28 cellular contexts compared by ENCODE assay signal in genomic region chrY:13368513-13368845, GRCh38.
"Had no signal": no experiment of that assay in that cellular context is flagged by ENCODE, and none has a peak within 500 bp of the region (broad histone marks: within the 10 kb centered on the region; RNA-seq: fewer than 3 reads in every experiment).

No MANE protein-coding gene starts in this region.

- DNase-seq: activated CD4-positive, alpha-beta T cell treated with anti-CD3 and anti-CD28 coated beads for 1 hour; activated CD4-positive, alpha-beta T cell treated with anti-CD3 and anti-CD28 coated beads for 4 hours; activated CD4-positive, alpha-beta T cell treated with anti-CD3 and anti-CD28 coated beads, Interleukin-2, amount 10 ng/mL, durations not matched to agents 7 days and 5 days; activated CD4-positive, alpha-beta T cell treated with anti-CD3 and anti-CD28 coated beads, Interleukin-2, amount 50 U/mL, for 4 hours; activated CD8-positive, alpha-beta memory T cell treated with anti-CD3 and anti-CD28 coated beads for 24 hours; activated CD8-positive, alpha-beta T cell treated with anti-CD3 and anti-CD28 coated beads for 36 hours; activated effector memory CD4-positive, alpha-beta T cell treated with Interleukin-2 at 50 U/mL for 16 hours; activated naive CD4-positive, alpha-beta T cell; activated naive CD4-positive, alpha-beta T cell treated with anti-CD3 and anti-CD28 coated beads, Interleukin-2, amount 10 ng/mL, durations not matched to agents 7 days and 5 days; activated naive CD8-positive, alpha-beta T cell treated with anti-CD3 and anti-CD28 coated beads, Interleukin-2, amount 10 ng/mL, durations not matched to agents 7 days and 5 days; activated T-cell treated with anti-CD3 and anti-CD28 coated beads, Interleukin-2, amount 50 U/mL, for 4 hours; anterior cingulate cortex; brain microvascular endothelial cell; dorsolateral prefrontal cortex; effector memory CD4-positive, alpha-beta T cell; endodermal cell; foreskin fibroblast; head of caudate nucleus; T-helper 1 cell had no signal

- H3K36me3 Mint-ChIP-seq: activated naive CD4-positive, alpha-beta T cell treated with anti-CD3 and anti-CD28 coated beads, Interleukin-2, amount 50 U/mL, for 72 hours had no signal

- H3K4me3 ChIP-seq: coronary artery, dorsolateral prefrontal cortex had no signal

- H3K27me3 Mint-ChIP-seq: activated CD4-positive, alpha-beta T cell treated with anti-CD3 and anti-CD28 coated beads, Interleukin-2, amount 10 ng/mL, durations not matched to agents 7 days and 5 days; activated CD8-positive, alpha-beta T cell treated with anti-CD3 and anti-CD28 coated beads for 36 hours; activated naive CD4-positive, alpha-beta T cell treated with anti-CD3 and anti-CD28 coated beads, Interleukin-2, amount 10 ng/mL, durations not matched to agents 7 days and 5 days; activated naive CD8-positive, alpha-beta T cell treated with anti-CD3 and anti-CD28 coated beads, Interleukin-2, amount 10 ng/mL, durations not matched to agents 7 days and 5 days; activated T-helper 17 cell treated with anti-CD3 and anti-CD28 coated beads, Interleukin-2, amount 50 U/mL, for 72 hours; central memory CD8-positive, alpha-beta T cell; dendritic cell treated with granulocyte-macrophage colony-stimulating factor and Interleukin-4, amounts not matched to agents 40 ng/mL and 50 ng/mL, for 4 days had no signal

- H3K27ac Mint-ChIP-seq: activated CD4-positive, alpha-beta T cell treated with anti-CD3 and anti-CD28 coated beads, Interleukin-2, amount 10 ng/mL, durations not matched to agents 7 days and 5 days; activated CD8-positive, alpha-beta T cell treated with anti-CD3 and anti-CD28 coated beads for 36 hours; activated naive CD4-positive, alpha-beta T cell treated with anti-CD3 and anti-CD28 coated beads, Interleukin-2, amount 10 ng/mL, durations not matched to agents 7 days and 5 days; activated naive CD4-positive, alpha-beta T cell treated with anti-CD3 and anti-CD28 coated beads, Interleukin-2, amount 50 U/mL, for 72 hours; activated naive CD8-positive, alpha-beta T cell treated with anti-CD3 and anti-CD28 coated beads, Interleukin-2, amount 10 ng/mL, durations not matched to agents 7 days and 5 days; activated T-helper 17 cell treated with anti-CD3 and anti-CD28 coated beads, Interleukin-2, amount 50 U/mL, for 72 hours; dendritic cell treated with granulocyte-macrophage colony-stimulating factor and Interleukin-4, amounts not matched to agents 40 ng/mL and 50 ng/mL, for 4 days; endodermal cell had no signal

- ATAC-seq: activated CD8-positive, alpha-beta T cell treated with anti-CD3 and anti-CD28 coated beads for 36 hours; activated naive CD4-positive, alpha-beta T cell treated with anti-CD3 and anti-CD28 coated beads, Interleukin-2, amount 50 U/mL, for 72 hours; activated T-cell treated with anti-CD3 and anti-CD28 coated beads, Interleukin-2, amount 50 U/mL, for 4 hours; esophagus mucosa had no signal

- H3K4me1 Mint-ChIP-seq: endodermal cell had no signal

- H3K4me3 Mint-ChIP-seq: activated CD4-positive, alpha-beta T cell treated with anti-CD3 and anti-CD28 coated beads, Interleukin-2, amount 10 ng/mL, durations not matched to agents 7 days and 5 days; activated CD8-positive, alpha-beta T cell treated with anti-CD3 and anti-CD28 coated beads for 36 hours; activated naive CD4-positive, alpha-beta T cell treated with anti-CD3 and anti-CD28 coated beads, Interleukin-2, amount 10 ng/mL, durations not matched to agents 7 days and 5 days; activated naive CD8-positive, alpha-beta T cell treated with anti-CD3 and anti-CD28 coated beads, Interleukin-2, amount 10 ng/mL, durations not matched to agents 7 days and 5 days; activated T-cell treated with anti-CD3 and anti-CD28 coated beads, Interleukin-2, amount 50 U/mL, for 4 hours; activated T-helper 17 cell treated with anti-CD3 and anti-CD28 coated beads, Interleukin-2, amount 50 U/mL, for 72 hours; central memory CD8-positive, alpha-beta T cell; dendritic cell treated with granulocyte-macrophage colony-stimulating factor and Interleukin-4, amounts not matched to agents 40 ng/mL and 50 ng/mL, for 4 days; endodermal cell had no signal

- H3K27ac ChIP-seq: brain microvascular endothelial cell, coronary artery, dorsolateral prefrontal cortex had no signal

- H3K9me3 Mint-ChIP-seq: activated CD4-positive, alpha-beta T cell treated with anti-CD3 and anti-CD28 coated beads, Interleukin-2, amount 10 ng/mL, durations not matched to agents 7 days and 5 days; activated CD8-positive, alpha-beta T cell treated with anti-CD3 and anti-CD28 coated beads for 36 hours; activated naive CD4-positive, alpha-beta T cell treated with anti-CD3 and anti-CD28 coated beads, Interleukin-2, amount 10 ng/mL, durations not matched to agents 7 days and 5 days; activated naive CD4-positive, alpha-beta T cell treated with anti-CD3 and anti-CD28 coated beads, Interleukin-2, amount 50 U/mL, for 72 hours; activated naive CD8-positive, alpha-beta T cell treated with anti-CD3 and anti-CD28 coated beads, Interleukin-2, amount 10 ng/mL, durations not matched to agents 7 days and 5 days; activated T-cell treated with anti-CD3 and anti-CD28 coated beads, Interleukin-2, amount 50 U/mL, for 4 hours; activated T-helper 17 cell treated with anti-CD3 and anti-CD28 coated beads, Interleukin-2, amount 50 U/mL, for 72 hours; central memory CD8-positive, alpha-beta T cell; dendritic cell treated with granulocyte-macrophage colony-stimulating factor and Interleukin-4, amounts not matched to agents 40 ng/mL and 50 ng/mL, for 4 days; endodermal cell had no signal

- FAIRE-seq: astrocyte, bronchial epithelial cell, frontal cortex had no signal
